12 cellular contexts compared by ENCODE assay signal in genomic region chr17:48470388-48471034, GRCh38. TPM values are rescaled to one million over a fixed set of nuclear protein-coding genes. Genes with fewer than 3 reads are reported as not detected.
DNase-seq lines count a peak whose midpoint lies in the region; ATAC-seq and TF ChIP-seq lines count a peak whose summit lies in the region.
"Had no signal": no experiment of that assay in that cellular context is flagged by ENCODE, and none has a peak within 500 bp of the region (broad histone marks: within the 10 kb centered on the region; RNA-seq: fewer than 3 reads in every experiment).

No MANE protein-coding gene starts in this region.

- H3K4me2 ChIP-seq in PC-3 (ENCODE audit: low read length): no peak overlapping the region

- H3K4me3 ChIP-seq in cardiac muscle cell (no peak overlapping the region), PC-3 (ENCODE audit: low read length) (no peak overlapping the region), endodermal cell (ENCODE audit: low read length) (no peak overlapping the region), suprapubic skin (no peak overlapping the region)
- H3K4me3 ChIP-seq: mucosa of descending colon, thyroid gland had no signal

- H2AFZ ChIP-seq in PC-3 (ENCODE audit: low read length): no peak overlapping the region

- TF ChIP-seq CTCF in cardiac muscle cell (IDR thresholded peaks at IDR 0.05; ENCODE audit: low read depth, low read length) (peak; percentile 16), PC-3 (conservative IDR thresholded peaks at IDR 0.05; ENCODE audit: low read depth, low read length) (peak; percentile 40), endodermal cell (conservative IDR thresholded peaks at IDR 0.05) (peak; percentile 17), suprapubic skin (IDR thresholded peaks at IDR 0.05) (no peak)

- no peaks in the 10 kb centered on the region for H3K36me3 Mint-ChIP-seq in endodermal cell (ENCODE audit: low read depth)
- no peaks in the 10 kb centered on the region for H3K36me3 Mint-ChIP-seq in stimulated activated effector memory CD8-positive, alpha-beta T cell treated with anti-CD3 and anti-CD28 coated beads, Interleukin-12 subunit alpha, Interleukin-12 subunit beta, amount 100 ng/mL, for 72 hours

- H3K27ac ChIP-seq in cardiac muscle cell (no peak overlapping the region), PC-3 (ENCODE audit: low read length) (0 out of 2 replicates have a peak overlapping the region, but pooled peaks have one; percentile 93), endodermal cell (ENCODE audit: low read depth, low read length) (no peak overlapping the region), suprapubic skin (no peak overlapping the region)
- H3K27ac ChIP-seq: thyroid gland had no signal

- peaks cover 17% of the 10 kb centered on the region for H3K4me1 Mint-ChIP-seq in endodermal cell
- peaks cover 23% of the 10 kb centered on the region for H3K4me1 Mint-ChIP-seq in stimulated activated effector memory CD8-positive, alpha-beta T cell treated with anti-CD3 and anti-CD28 coated beads, Interleukin-12 subunit alpha, Interleukin-12 subunit beta, amount 100 ng/mL, for 72 hours

- H3K79me2 ChIP-seq in PC-3 (ENCODE audit: low read length): no peaks in the 10 kb centered on the region

- DNase-seq in cardiac muscle cell (ENCODE audit: low read depth in 1 of 2, low spot score in 1 of 2) (peak in 1 of 2 donors; percentile 41), cardiac septum (ENCODE audit: low spot score) (no peak), PC-3 (peak; percentile 47), endodermal cell (no peak), suprapubic skin (ENCODE audit: low spot score in 2 of 2) (no peak)
- DNase-seq in stimulated activated effector memory CD8-positive, alpha-beta T cell treated with anti-CD3 and anti-CD28 coated beads, Interleukin-12 subunit alpha, Interleukin-12 subunit beta, amount 100 ng/mL, for 72 hours (ENCODE audit: low spot score in 2 of 2): no peak
- DNase-seq: mucosa of descending colon, right cardiac atrium, thyroid gland had no signal

- no peak for ATAC-seq in PC-3
- no peak for ATAC-seq in stimulated activated effector memory CD8-positive, alpha-beta T cell treated with anti-CD3 and anti-CD28 coated beads, Interleukin-12 subunit alpha, Interleukin-12 subunit beta, amount 100 ng/mL, for 72 hours
- ATAC-seq in GM19395 (IDR thresholded peaks at IDR 0.05; ENCODE audit: unreplicated experiment): no peak
- no peak for ATAC-seq in GM21717 (IDR thresholded peaks at IDR 0.05; ENCODE audit: unreplicated experiment)
- ATAC-seq: mucosa of descending colon, right cardiac atrium had no signal

- H3K9me3 Mint-ChIP-seq in endodermal cell: no peaks in the 10 kb centered on the region
- no peaks in the 10 kb centered on the region for H3K9me3 Mint-ChIP-seq in stimulated activated effector memory CD8-positive, alpha-beta T cell treated with anti-CD3 and anti-CD28 coated beads, Interleukin-12 subunit alpha, Interleukin-12 subunit beta, amount 100 ng/mL, for 72 hours
- H3K9me3 Mint-ChIP-seq: T-helper 2 cell treated with Interferon-gamma antibody and Interleukin-4, amounts not matched to agents 5 μg/mL and 100 μg/mL, for 36 hours had no signal

- H3K4me1 ChIP-seq in cardiac muscle cell (ENCODE audit: low read depth): peaks cover 8% of the 10 kb centered on the region
- H3K4me1 ChIP-seq in PC-3 (ENCODE audit: insufficient read depth, low read length): peaks cover 24% of the 10 kb centered on the region
- H3K4me1 ChIP-seq in endodermal cell (ENCODE audit: control insufficient read depth, insufficient read depth, low read length): peaks cover 8% of the 10 kb centered on the region
- H3K4me1 ChIP-seq in suprapubic skin: no peaks in the 10 kb centered on the region

- POLR2A ChIA-PET in PC-3 (lab: Charles Lee; ENCODE audit: unreplicated experiment): no interaction called here

- peaks cover 12% of the 10 kb centered on the region for H3F3A ChIP-seq in PC-3 (ENCODE audit: low read length, unreplicated experiment)

- H4K20me1 ChIP-seq in PC-3 (ENCODE audit: low read length): no peaks in the 10 kb centered on the region

- CTCF ChIA-PET in PC-3 (lab: Charles Lee): interaction anchor here (2.4 kb wide), 1 partner anchor 118 kb away, joined by 19 read pairs; no protein-coding TSS in a partner anchor

- H3K27me3 ChIP-seq in cardiac muscle cell (peaks cover 10% of the 10 kb centered on the region), PC-3 (ENCODE audit: low read length) (no peaks in the 10 kb centered on the region), endodermal cell (ENCODE audit: control insufficient read depth, insufficient read depth, low read length, poor library complexity, severe bottlenecking) (peaks cover 33% of the 10 kb centered on the region), suprapubic skin (peaks cover 19% of the 10 kb centered on the region)
- H3K27me3 ChIP-seq: thyroid gland had no signal

- H3K9me3 ChIP-seq in cardiac muscle cell (ENCODE audit: low read depth) (no peaks in the 10 kb centered on the region), PC-3 (ENCODE audit: low read length) (no peaks in the 10 kb centered on the region), endodermal cell (ENCODE audit: control insufficient read depth, low read length) (no peaks in the 10 kb centered on the region), suprapubic skin (no peaks in the 10 kb centered on the region)
- H3K9me3 ChIP-seq: mucosa of descending colon, thyroid gland had no signal

- H3K4me3 Mint-ChIP-seq in endodermal cell: no peak overlapping the region
- no peak overlapping the region for H3K4me3 Mint-ChIP-seq in stimulated activated effector memory CD8-positive, alpha-beta T cell treated with anti-CD3 and anti-CD28 coated beads, Interleukin-12 subunit alpha, Interleukin-12 subunit beta, amount 100 ng/mL, for 72 hours
- H3K4me3 Mint-ChIP-seq: T-helper 2 cell treated with Interferon-gamma antibody and Interleukin-4, amounts not matched to agents 5 μg/mL and 100 μg/mL, for 36 hours had no signal

- intact Hi-C loops in cardiac septum (cut with DNase I): no loop called here
- intact Hi-C loops in PC-3 (cut with micrococcal nuclease): loop anchor here (5.0 kb wide), 1 partner anchor 118 kb away; no protein-coding TSS in a partner anchor

- no TSS peak for BruUV-seq in PC-3 (replicated peaks; lab: Mats Ljungman, UMichigan)

- peaks cover 77% of the 10 kb centered on the region for H3K27me3 Mint-ChIP-seq in endodermal cell (ENCODE audit: insufficient read depth)

- no peak overlapping the region for H3K9ac ChIP-seq in PC-3 (ENCODE audit: low read length)
- H3K9ac ChIP-seq in endodermal cell (ENCODE audit: extremely low read depth, low read length, poor library complexity, severe bottlenecking): no peak overlapping the region

- WGBS in endodermal cell (ENCODE audit: insufficient coverage in 1 of 2, insufficient read length in 1 of 2), 2 experiments: 63 to 72% methylated on average over 4 to 6 of the region's 6 CpGs
- 20% methylated on average over 6 of the region's 6 CpGs for WGBS in suprapubic skin

- no peak for TF ChIP-seq POLR2A in suprapubic skin (IDR thresholded peaks at IDR 0.05)

- no peaks in the 10 kb centered on the region for H3K9me2 ChIP-seq in PC-3 (replicated peaks; ENCODE audit: low read length)

- no peaks in the 10 kb centered on the region for H3K36me3 ChIP-seq in cardiac muscle cell
- H3K36me3 ChIP-seq in PC-3 (ENCODE audit: low read depth, low read length): no peaks in the 10 kb centered on the region
- no peaks in the 10 kb centered on the region for H3K36me3 ChIP-seq in endodermal cell (ENCODE audit: control insufficient read depth, insufficient read depth, low read length)
- H3K36me3 ChIP-seq in suprapubic skin: no peaks in the 10 kb centered on the region
- H3K36me3 ChIP-seq: thyroid gland had no signal

- TF ChIP-seq EP300 in suprapubic skin (IDR thresholded peaks at IDR 0.05): no peak

- H3K27ac Mint-ChIP-seq in endodermal cell: no peak overlapping the region
- peak overlapping the region; percentile 75 for H3K27ac Mint-ChIP-seq in stimulated activated effector memory CD8-positive, alpha-beta T cell treated with anti-CD3 and anti-CD28 coated beads, Interleukin-12 subunit alpha, Interleukin-12 subunit beta, amount 100 ng/mL, for 72 hours
- H3K27ac Mint-ChIP-seq: T-helper 2 cell treated with Interferon-gamma antibody and Interleukin-4, amounts not matched to agents 5 μg/mL and 100 μg/mL, for 36 hours had no signal

RNA-seq across cellular contexts. Expression of gene SKAP1, which starts 40.5 kb away (rescaled TPM):
- total RNA-seq in cardiac muscle cell (0.36 TPM in 1 of 2 replicates, not detected in the other), cardiac septum (not detected), PC-3 (2014; rRNA removed) (not detected in 2 replicates), endodermal cell (under 1 TPM; 0.31 to 0.53 TPM), suprapubic skin (1 to 10 TPM in 2 of 4 donors, not detected in 2; 1.0 to 1.5 TPM)
- polyA plus RNA-seq in cardiac muscle cell: 0.65 TPM in 1 of 2 replicates, not detected in the other
- not detected for polyA plus RNA-seq in endodermal cell (2013, experiment 1 of 2)
- 0.66 TPM for polyA plus RNA-seq in endodermal cell (2013, experiment 2 of 2)

Comparison
In these comparisons a context has a peak if more than half of its experiments do, and no peak if none do; other contexts are left out.
1. CTCF ChIP-seq: peak in cardiac muscle cell (single experiment), PC-3 (single experiment) and endodermal cell (single experiment); none in suprapubic skin (0 of 2).